Comparison of ENCODE assay signal across 17 cellular contexts in the genomic region with DNA sequence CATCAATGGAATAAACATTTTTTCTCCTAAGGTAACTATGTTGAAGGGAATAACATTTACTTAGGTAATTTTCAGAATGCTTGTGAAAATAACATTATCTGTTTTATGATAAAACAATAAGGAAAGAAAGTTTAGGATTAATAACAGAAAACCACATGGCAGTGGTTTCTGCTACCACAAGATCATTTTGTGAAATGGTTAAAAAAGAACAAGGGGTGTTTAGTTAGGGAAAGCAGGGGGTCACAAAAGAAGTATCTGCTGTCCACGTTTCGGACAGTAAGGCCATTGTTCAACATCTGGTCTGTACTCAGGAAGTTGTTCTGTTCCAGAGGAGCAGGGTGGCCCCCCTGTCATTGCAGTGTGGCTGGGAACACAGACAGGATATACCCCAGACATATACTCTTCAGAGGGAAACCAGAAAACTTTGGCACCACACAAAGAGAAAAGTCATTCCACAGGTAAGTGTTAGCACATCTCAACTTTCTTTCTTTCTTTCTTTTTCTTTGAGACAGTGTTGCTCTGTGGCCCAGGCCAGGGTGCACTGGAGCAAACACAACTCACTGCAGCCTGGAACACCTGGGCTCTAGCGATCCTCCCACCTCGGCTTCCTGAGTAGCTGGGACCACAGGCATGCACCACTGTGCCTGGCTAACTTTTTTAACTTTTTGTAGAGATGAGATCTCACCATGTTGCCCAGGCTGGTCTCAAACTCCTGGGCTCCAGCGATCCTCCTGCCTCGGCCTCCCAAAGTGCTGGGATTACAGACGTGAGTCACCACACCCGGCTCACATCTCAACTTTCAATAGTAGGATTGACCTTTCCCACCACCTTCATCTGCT. TPM values are rescaled to one million over a fixed set of nuclear protein-coding genes. Genes with fewer than 3 reads are reported as not detected.
DNase-seq lines count a peak whose midpoint lies in the region; ATAC-seq and TF ChIP-seq lines count a peak whose summit lies in the region.
"Had no signal": no experiment of that assay in that cellular context is flagged by ENCODE, and none has a peak within 500 bp of the region (broad histone marks: within the 10 kb centered on the region; RNA-seq: fewer than 3 reads in every experiment).

No MANE protein-coding gene starts in this region.

- no peaks in the 10 kb centered on the region for H3K9me3 Mint-ChIP-seq in activated CD8-positive, alpha-beta T cell treated with anti-CD3 and anti-CD28 coated beads, Interleukin-2, amount 10 ng/mL, durations not matched to agents 7 days and 5 days (ENCODE audit: insufficient read depth)
- no peaks in the 10 kb centered on the region for H3K9me3 Mint-ChIP-seq in activated CD8-positive, alpha-beta T cell treated with anti-CD3 and anti-CD28 coated beads for 36 hours
- H3K9me3 Mint-ChIP-seq in stimulated activated naive B cell treated with anti-CD40 and anti-IgM and Interleukin-4, amounts not matched to agents 10 μg/mL and 1 μg/mL and 100 μg/mL, for 72 hours, result no peaks in the 10 kb centered on the region
- H3K9me3 Mint-ChIP-seq: activated T-helper 17 cell treated with anti-CD3 and anti-CD28 coated beads, Interleukin-2, amount 50 U/mL, for 72 hours; CD8-positive, alpha-beta T cell; effector memory CD8-positive, alpha-beta T cell; natural killer cell; T-helper 1 cell treated with Interleukin-12 subunit alpha and Interleukin-12 subunit beta and Interleukin-4 antibody, amounts not matched to agents 30 μg/mL and 1 μg/mL, for 36 hours had no signal

- no peak for TF ChIP-seq CTCF in activated CD8-positive, alpha-beta T cell treated with anti-CD3 and anti-CD28 coated beads for 36 hours (IDR thresholded peaks at IDR 0.05)

- peaks cover 8% of the 10 kb centered on the region for H3K4me1 Mint-ChIP-seq in activated CD8-positive, alpha-beta T cell treated with anti-CD3 and anti-CD28 coated beads, Interleukin-2, amount 10 ng/mL, durations not matched to agents 7 days and 5 days (ENCODE audit: low read depth)
- H3K4me1 Mint-ChIP-seq in activated CD8-positive, alpha-beta T cell treated with anti-CD3 and anti-CD28 coated beads for 36 hours (ENCODE audit: low read depth), result no peaks in the 10 kb centered on the region
- peaks cover 22 to 48% of the 10 kb centered on the region in 2 donors for H3K4me1 Mint-ChIP-seq in stimulated activated naive B cell treated with anti-CD40 and anti-IgM and Interleukin-4, amounts not matched to agents 10 μg/mL and 1 μg/mL and 100 μg/mL, for 72 hours
- H3K4me1 Mint-ChIP-seq: activated T-helper 17 cell treated with anti-CD3 and anti-CD28 coated beads, Interleukin-2, amount 50 U/mL, for 72 hours; natural killer cell had no signal

- DNase-seq in activated CD8-positive, alpha-beta T cell treated with anti-CD3 and anti-CD28 coated beads, Interleukin-2, amount 10 ng/mL, durations not matched to agents 7 days and 5 days, result no peak
- no peak for DNase-seq in activated CD8-positive, alpha-beta T cell treated with anti-CD3 and anti-CD28 coated beads for 36 hours
- DNase-seq in SK-MEL-5 (ENCODE audit: low read depth, low spot score) (peak; percentile 68), NOMO-1 treated with dmso at 0.1 percent for 144 hours (lab: John Stamatoyannopoulos, UW; ENCODE audit: unreplicated experiment) (no peak), NCI-H1105 treated with DMSO at 0.1 percent for 48 hours (lab: John Stamatoyannopoulos, UW) (no peak), DMS53 treated with DMSO at 0.1 percent for 48 hours (lab: John Stamatoyannopoulos, UW; ENCODE audit: unreplicated experiment) (no peak)
- no peak for DNase-seq in stimulated activated naive B cell treated with anti-CD40 and anti-IgM and Interleukin-4, amounts not matched to agents 10 μg/mL and 1 μg/mL and 100 μg/mL, for 72 hours
- DNase-seq: activated CD4-positive, alpha-beta T cell treated with anti-CD3 and anti-CD28 coated beads for 48 hours; CD8-positive, alpha-beta T cell; effector memory CD8-positive, alpha-beta T cell; gastrocnemius medialis; kidney; natural killer cell; NCI-H2171 treated with DMSO at 0.1 percent for 48 hours had no signal

- intact Hi-C loops in activated CD8-positive, alpha-beta T cell treated with anti-CD3 and anti-CD28 coated beads for 36 hours (cut with micrococcal nuclease), result no loop called here

- POLR2A ChIA-PET in activated CD8-positive, alpha-beta T cell treated with anti-CD3 and anti-CD28 coated beads, Interleukin-2, amount 10 ng/mL, durations not matched to agents 7 days and 5 days (lab: Charles Lee), result no interaction called here
- POLR2A ChIA-PET in activated CD8-positive, alpha-beta T cell treated with anti-CD3 and anti-CD28 coated beads for 36 hours (lab: Charles Lee), result no interaction called here

- H3K27me3 Mint-ChIP-seq in activated CD8-positive, alpha-beta T cell treated with anti-CD3 and anti-CD28 coated beads, Interleukin-2, amount 10 ng/mL, durations not matched to agents 7 days and 5 days (ENCODE audit: low read depth), result peaks cover 2% of the 10 kb centered on the region
- peaks cover 4% of the 10 kb centered on the region for H3K27me3 Mint-ChIP-seq in activated CD8-positive, alpha-beta T cell treated with anti-CD3 and anti-CD28 coated beads for 36 hours
- no peaks in the 10 kb centered on the region for H3K27me3 Mint-ChIP-seq in stimulated activated naive B cell treated with anti-CD40 and anti-IgM and Interleukin-4, amounts not matched to agents 10 μg/mL and 1 μg/mL and 100 μg/mL, for 72 hours

- CTCF ChIA-PET in activated CD8-positive, alpha-beta T cell treated with anti-CD3 and anti-CD28 coated beads, Interleukin-2, amount 10 ng/mL, durations not matched to agents 7 days and 5 days (lab: Charles Lee), result no interaction called here
- CTCF ChIA-PET in activated CD8-positive, alpha-beta T cell treated with anti-CD3 and anti-CD28 coated beads for 36 hours (lab: Charles Lee), result no interaction called here

- in situ Hi-C loops in SK-MEL-5 (cut with HindIII; ENCODE audit: low pct_unique_long_range_greater_than_20kb, low sequenced_read_pairs), result no loop called here

- peak; percentile 30 for ATAC-seq in activated CD8-positive, alpha-beta T cell treated with anti-CD3 and anti-CD28 coated beads, Interleukin-2, amount 10 ng/mL, durations not matched to agents 7 days and 5 days
- ATAC-seq in activated CD8-positive, alpha-beta T cell treated with anti-CD3 and anti-CD28 coated beads for 36 hours, result no peak
- peak; percentile 30 for ATAC-seq in HG02763 (IDR thresholded peaks at IDR 0.05; ENCODE audit: unreplicated experiment)
- no peak for ATAC-seq in stimulated activated naive B cell treated with anti-CD40 and anti-IgM and Interleukin-4, amounts not matched to agents 10 μg/mL and 1 μg/mL and 100 μg/mL, for 72 hours (replicated peaks)
- ATAC-seq: activated T-helper 17 cell treated with anti-CD3 and anti-CD28 coated beads, Interleukin-2, amount 50 U/mL, for 72 hours; CD8-positive, alpha-beta T cell; effector memory CD8-positive, alpha-beta T cell; gastrocnemius medialis; natural killer cell had no signal

- H3K36me3 Mint-ChIP-seq in activated CD8-positive, alpha-beta T cell treated with anti-CD3 and anti-CD28 coated beads, Interleukin-2, amount 10 ng/mL, durations not matched to agents 7 days and 5 days (ENCODE audit: low read depth), result no peaks in the 10 kb centered on the region
- no peaks in the 10 kb centered on the region for H3K36me3 Mint-ChIP-seq in activated CD8-positive, alpha-beta T cell treated with anti-CD3 and anti-CD28 coated beads for 36 hours (ENCODE audit: low read depth)
- no peaks in the 10 kb centered on the region for H3K36me3 Mint-ChIP-seq in stimulated activated naive B cell treated with anti-CD40 and anti-IgM and Interleukin-4, amounts not matched to agents 10 μg/mL and 1 μg/mL and 100 μg/mL, for 72 hours
- H3K36me3 Mint-ChIP-seq: CD8-positive, alpha-beta T cell; natural killer cell had no signal

- no peak overlapping the region for H3K4me3 Mint-ChIP-seq in activated CD8-positive, alpha-beta T cell treated with anti-CD3 and anti-CD28 coated beads, Interleukin-2, amount 10 ng/mL, durations not matched to agents 7 days and 5 days
- no peak overlapping the region for H3K4me3 Mint-ChIP-seq in activated CD8-positive, alpha-beta T cell treated with anti-CD3 and anti-CD28 coated beads for 36 hours
- H3K4me3 Mint-ChIP-seq in stimulated activated naive B cell treated with anti-CD40 and anti-IgM and Interleukin-4, amounts not matched to agents 10 μg/mL and 1 μg/mL and 100 μg/mL, for 72 hours, result no peak overlapping the region
- H3K4me3 Mint-ChIP-seq: activated T-helper 17 cell treated with anti-CD3 and anti-CD28 coated beads, Interleukin-2, amount 50 U/mL, for 72 hours; CD8-positive, alpha-beta T cell; effector memory CD8-positive, alpha-beta T cell; natural killer cell; T-helper 1 cell treated with Interleukin-12 subunit alpha and Interleukin-12 subunit beta and Interleukin-4 antibody, amounts not matched to agents 30 μg/mL and 1 μg/mL, for 36 hours had no signal

- no peak overlapping the region for H3K27ac Mint-ChIP-seq in activated CD8-positive, alpha-beta T cell treated with anti-CD3 and anti-CD28 coated beads, Interleukin-2, amount 10 ng/mL, durations not matched to agents 7 days and 5 days
- no peak overlapping the region for H3K27ac Mint-ChIP-seq in activated CD8-positive, alpha-beta T cell treated with anti-CD3 and anti-CD28 coated beads for 36 hours
- H3K27ac Mint-ChIP-seq in stimulated activated naive B cell treated with anti-CD40 and anti-IgM and Interleukin-4, amounts not matched to agents 10 μg/mL and 1 μg/mL and 100 μg/mL, for 72 hours, result peak overlapping the region; percentile 59
- H3K27ac Mint-ChIP-seq: activated T-helper 17 cell treated with anti-CD3 and anti-CD28 coated beads, Interleukin-2, amount 50 U/mL, for 72 hours; CD8-positive, alpha-beta T cell; effector memory CD8-positive, alpha-beta T cell; natural killer cell; T-helper 1 cell treated with Interleukin-12 subunit alpha and Interleukin-12 subunit beta and Interleukin-4 antibody, amounts not matched to agents 30 μg/mL and 1 μg/mL, for 36 hours had no signal

RNA-seq across cellular contexts. Expression of a gene that starts 14.8 kb away (rescaled TPM):
- 10 to 100 TPM; 54.5 to 54.9 TPM for total RNA-seq in activated CD8-positive, alpha-beta T cell treated with anti-CD3 and anti-CD28 coated beads, Interleukin-2, amount 10 ng/mL, durations not matched to agents 7 days and 5 days
- 10 to 100 TPM; 78.7 to 79.9 TPM for total RNA-seq in activated CD8-positive, alpha-beta T cell treated with anti-CD3 and anti-CD28 coated beads for 36 hours
- 52.7 and 57.5 TPM in 2 replicates for total RNA-seq in SK-MEL-5 (2014; rRNA removed; shearing (Covaris generic))
- polyA plus RNA-seq in SK-MEL-5 (2015; cell fraction: cytosol; rRNA removed), result 24.8 and 30.6 TPM in 2 replicates
- polyA plus RNA-seq in SK-MEL-5 (2015; cell fraction: nucleus; rRNA removed), result 8.1 and 11.9 TPM in 2 replicates

Comparison
In these comparisons a context has a peak if more than half of its experiments do, and no peak if none do; other contexts are left out.
1. ATAC-seq: peak in activated CD8-positive, alpha-beta T cell treated with anti-CD3 and anti-CD28 coated beads, Interleukin-2, amount 10 ng/mL, durations not matched to agents 7 days and 5 days (single experiment) and HG02763 (single experiment); none in activated CD8-positive, alpha-beta T cell treated with anti-CD3 and anti-CD28 coated beads for 36 hours (single experiment) and stimulated activated naive B cell treated with anti-CD40 and anti-IgM and Interleukin-4, amounts not matched to agents 10 μg/mL and 1 μg/mL and 100 μg/mL, for 72 hours (0 of 2).